11 cellular contexts compared by ENCODE assay signal in genomic region chr21:25298512-25299491, GRCh38.
A peak's percentile ranks its signal among the peaks of the same experiment; 100 is the strongest.
DNase-seq lines count a peak whose midpoint lies in the region; ATAC-seq lines count a peak whose summit lies in the region.
"Had no signal": no experiment of that assay in that cellular context is flagged by ENCODE, and none has a peak within 500 bp of the region (broad histone marks: within the 10 kb centered on the region; RNA-seq: fewer than 3 reads in every experiment).

No MANE protein-coding gene starts in this region.

- peak overlapping the region in 6 of 8 donors; percentile 21 to 73 (median 36) for H3K4me3 Mint-ChIP-seq in naive B cell
- H3K4me3 Mint-ChIP-seq in activated T-helper 17 cell treated with anti-CD3 and anti-CD28 coated beads, Interleukin-2, amount 50 U/mL, for 72 hours, result no peak overlapping the region
- no peak overlapping the region for H3K4me3 Mint-ChIP-seq in activated T-helper 2 cell treated with anti-CD3 and anti-CD28 coated beads, Interferon-gamma antibody, Interleukin-2, Interleukin-4, amounts not matched to agents 10 μg/mL and 5 μg/mL and 100 μg/mL, durations not matched to agents 14 hours and 24 hours and 36 hours (ENCODE audit: low read depth)
- H3K4me3 Mint-ChIP-seq in activated T-cell treated with anti-CD3 and anti-CD28 coated beads, Interleukin-2, amount 50 U/mL, for 72 hours, result no peak overlapping the region

- intact Hi-C loops in activated T-helper 2 cell treated with anti-CD3 and anti-CD28 coated beads, Interferon-gamma antibody, Interleukin-2, Interleukin-4, amounts not matched to agents 10 μg/mL and 5 μg/mL and 100 μg/mL, durations not matched to agents 14 hours and 24 hours and 36 hours (cut with micrococcal nuclease), result no loop called here

- peaks cover 0 to 11% (median 3%) of the 10 kb centered on the region in 7 donors for H3K9me3 Mint-ChIP-seq in naive B cell
- H3K9me3 Mint-ChIP-seq in activated T-helper 17 cell treated with anti-CD3 and anti-CD28 coated beads, Interleukin-2, amount 50 U/mL, for 72 hours, result no peaks in the 10 kb centered on the region
- no peaks in the 10 kb centered on the region for H3K9me3 Mint-ChIP-seq in activated T-helper 2 cell treated with anti-CD3 and anti-CD28 coated beads, Interferon-gamma antibody, Interleukin-2, Interleukin-4, amounts not matched to agents 10 μg/mL and 5 μg/mL and 100 μg/mL, durations not matched to agents 14 hours and 24 hours and 36 hours
- H3K9me3 Mint-ChIP-seq in activated T-cell treated with anti-CD3 and anti-CD28 coated beads, Interleukin-2, amount 50 U/mL, for 72 hours, result peaks cover 0 to 2% of the 10 kb centered on the region in 2 donors

- H3K27ac Mint-ChIP-seq in naive B cell, result peak overlapping the region; percentile 10 to 71 (median 44)
- no peak overlapping the region for H3K27ac Mint-ChIP-seq in activated T-helper 17 cell treated with anti-CD3 and anti-CD28 coated beads, Interleukin-2, amount 50 U/mL, for 72 hours
- H3K27ac Mint-ChIP-seq in activated T-helper 2 cell treated with anti-CD3 and anti-CD28 coated beads, Interferon-gamma antibody, Interleukin-2, Interleukin-4, amounts not matched to agents 10 μg/mL and 5 μg/mL and 100 μg/mL, durations not matched to agents 14 hours and 24 hours and 36 hours, result no peak overlapping the region
- H3K27ac Mint-ChIP-seq in activated T-cell treated with anti-CD3 and anti-CD28 coated beads, Interleukin-2, amount 50 U/mL, for 72 hours, result no peak overlapping the region

- DNase-seq in NAMALWA (ENCODE audit: low spot score) (peak; percentile 12), naive B cell (peak; percentile 17), DMS 273 treated with DMSO at 0.1 percent for 48 hours (lab: John Stamatoyannopoulos, UW) (no peak)
- DNase-seq in activated T-helper 2 cell treated with anti-CD3 and anti-CD28 coated beads, Interferon-gamma antibody, Interleukin-2, Interleukin-4, amounts not matched to agents 10 μg/mL and 5 μg/mL and 100 μg/mL, durations not matched to agents 14 hours and 24 hours and 36 hours (ENCODE audit: low spot score), result no peak
- no peak for DNase-seq in activated T-cell treated with anti-CD3 and anti-CD28 coated beads, Interleukin-2, amount 50 U/mL, for 72 hours
- DNase-seq: effector CD4-positive, alpha-beta T cell; NCI-H226; stimulated activated CD4-positive, alpha-beta T cell treated with anti-CD3 and anti-CD28 coated beads, Interleukin-4, amount 100 ng/mL, for 4 hours had no signal

- ATAC-seq in GM19351 (IDR thresholded peaks at IDR 0.05; ENCODE audit: unreplicated experiment), result peak; percentile 92
- peak; percentile 90 for ATAC-seq in HG02885 (IDR thresholded peaks at IDR 0.05; ENCODE audit: poor library complexity, unreplicated experiment)
- peak; percentile 45 to 57 for ATAC-seq in naive B cell (ENCODE audit: low read depth in 2 of 2)
- no peak for ATAC-seq in activated T-helper 17 cell treated with anti-CD3 and anti-CD28 coated beads, Interleukin-2, amount 50 U/mL, for 72 hours (replicated peaks)
- no peak for ATAC-seq in activated T-cell treated with anti-CD3 and anti-CD28 coated beads, Interleukin-2, amount 50 U/mL, for 72 hours (replicated peaks in 1 of 2)

- H3K27me3 Mint-ChIP-seq in naive B cell, result no peaks in the 10 kb centered on the region
- H3K27me3 Mint-ChIP-seq in activated T-helper 17 cell treated with anti-CD3 and anti-CD28 coated beads, Interleukin-2, amount 50 U/mL, for 72 hours, result no peaks in the 10 kb centered on the region
- H3K27me3 Mint-ChIP-seq in activated T-helper 2 cell treated with anti-CD3 and anti-CD28 coated beads, Interferon-gamma antibody, Interleukin-2, Interleukin-4, amounts not matched to agents 10 μg/mL and 5 μg/mL and 100 μg/mL, durations not matched to agents 14 hours and 24 hours and 36 hours (ENCODE audit: low read depth), result no peaks in the 10 kb centered on the region
- no peaks in the 10 kb centered on the region for H3K27me3 Mint-ChIP-seq in activated T-cell treated with anti-CD3 and anti-CD28 coated beads, Interleukin-2, amount 50 U/mL, for 72 hours (ENCODE audit: low read depth)

- H3K36me3 Mint-ChIP-seq in naive B cell, result peaks cover 4 to 7% of the 10 kb centered on the region in 2 donors
- H3K36me3 Mint-ChIP-seq in activated T-helper 17 cell treated with anti-CD3 and anti-CD28 coated beads, Interleukin-2, amount 50 U/mL, for 72 hours (ENCODE audit: low read depth), result no peaks in the 10 kb centered on the region
- no peaks in the 10 kb centered on the region for H3K36me3 Mint-ChIP-seq in activated T-helper 2 cell treated with anti-CD3 and anti-CD28 coated beads, Interferon-gamma antibody, Interleukin-2, Interleukin-4, amounts not matched to agents 10 μg/mL and 5 μg/mL and 100 μg/mL, durations not matched to agents 14 hours and 24 hours and 36 hours (ENCODE audit: low read depth)
- H3K36me3 Mint-ChIP-seq in activated T-cell treated with anti-CD3 and anti-CD28 coated beads, Interleukin-2, amount 50 U/mL, for 72 hours (ENCODE audit: insufficient read depth in 2 of 2), result no peaks in the 10 kb centered on the region

- H3K4me1 Mint-ChIP-seq in naive B cell, result peaks cover 40 to 60% (median 51%) of the 10 kb centered on the region in 3 donors
- H3K4me1 Mint-ChIP-seq in activated T-helper 17 cell treated with anti-CD3 and anti-CD28 coated beads, Interleukin-2, amount 50 U/mL, for 72 hours, result no peaks in the 10 kb centered on the region
- H3K4me1 Mint-ChIP-seq in activated T-helper 2 cell treated with anti-CD3 and anti-CD28 coated beads, Interferon-gamma antibody, Interleukin-2, Interleukin-4, amounts not matched to agents 10 μg/mL and 5 μg/mL and 100 μg/mL, durations not matched to agents 14 hours and 24 hours and 36 hours (ENCODE audit: low read depth), result peaks cover 4% of the 10 kb centered on the region
- H3K4me1 Mint-ChIP-seq in activated T-cell treated with anti-CD3 and anti-CD28 coated beads, Interleukin-2, amount 50 U/mL, for 72 hours (ENCODE audit: low read depth), result peaks cover 5% of the 10 kb centered on the region

Comparison
In these comparisons a context has a peak if more than half of its experiments do, and no peak if none do; other contexts are left out.
1. ATAC-seq: peak in GM19351 (single experiment), HG02885 (single experiment) and naive B cell (2 of 2); none in activated T-helper 17 cell treated with anti-CD3 and anti-CD28 coated beads, Interleukin-2, amount 50 U/mL, for 72 hours (single experiment) and activated T-cell treated with anti-CD3 and anti-CD28 coated beads, Interleukin-2, amount 50 U/mL, for 72 hours (0 of 2).
2. DNase-seq: peak in NAMALWA (single experiment) and naive B cell (single experiment); none in activated T-helper 2 cell treated with anti-CD3 and anti-CD28 coated beads, Interferon-gamma antibody, Interleukin-2, Interleukin-4, amounts not matched to agents 10 μg/mL and 5 μg/mL and 100 μg/mL, durations not matched to agents 14 hours and 24 hours and 36 hours (single experiment), DMS 273 treated with DMSO at 0.1 percent for 48 hours (single experiment) and activated T-cell treated with anti-CD3 and anti-CD28 coated beads, Interleukin-2, amount 50 U/mL, for 72 hours (0 of 2).
3. H3K27ac Mint-ChIP-seq: peak in naive B cell (6 of 6); none in activated T-helper 17 cell treated with anti-CD3 and anti-CD28 coated beads, Interleukin-2, amount 50 U/mL, for 72 hours (single experiment), activated T-helper 2 cell treated with anti-CD3 and anti-CD28 coated beads, Interferon-gamma antibody, Interleukin-2, Interleukin-4, amounts not matched to agents 10 μg/mL and 5 μg/mL and 100 μg/mL, durations not matched to agents 14 hours and 24 hours and 36 hours (single experiment) and activated T-cell treated with anti-CD3 and anti-CD28 coated beads, Interleukin-2, amount 50 U/mL, for 72 hours (single experiment).
4. H3K4me3 Mint-ChIP-seq: peak in naive B cell (6 of 8); none in activated T-helper 17 cell treated with anti-CD3 and anti-CD28 coated beads, Interleukin-2, amount 50 U/mL, for 72 hours (single experiment), activated T-helper 2 cell treated with anti-CD3 and anti-CD28 coated beads, Interferon-gamma antibody, Interleukin-2, Interleukin-4, amounts not matched to agents 10 μg/mL and 5 μg/mL and 100 μg/mL, durations not matched to agents 14 hours and 24 hours and 36 hours (single experiment) and activated T-cell treated with anti-CD3 and anti-CD28 coated beads, Interleukin-2, amount 50 U/mL, for 72 hours (0 of 2).